ENCODE assay signal across 1 cellular context in genomic region chr14:100584056-100585031, GRCh38.
TF ChIP-seq lines count a peak whose summit lies in the region.

No MANE protein-coding gene starts in this region.

TF ChIP-seq in SK-N-SH treated with all-trans-retinoic acid at 6 μM for 48 hours, 23 proteins besides CTCF, POLR2A, EP300 and RAD21:
- no peak for TF ChIP-seq CREB5 (CRISPR knock-in tag; IDR thresholded peaks at IDR 0.05; ENCODE audit: low read depth)
TF ChIP-seq in SK-N-SH treated with all-trans-retinoic acid at 6 μM for 48 hours: peak in this region for 0.
